In genomic region chr7:23696916-23697441, GRCh38 we compare ENCODE assay signal across 8 cellular contexts. TPM values are rescaled to one million over a fixed set of nuclear protein-coding genes. Genes with fewer than 3 reads are reported as not detected.
A peak's percentile ranks its signal among the peaks of the same experiment; 100 is the strongest.
DNase-seq lines count a peak whose midpoint lies in the region; ATAC-seq, FAIRE-seq and TF ChIP-seq lines count a peak whose summit lies in the region.

No MANE protein-coding gene starts in this region.

- TF ChIP-seq EP300 in A549 (IDR thresholded peaks at IDR 0.05) = no peak

- POLR2A ChIA-PET in A549 (lab: Yijun Ruan, JAX) = no interaction called here
- POLR2A ChIA-PET in activated naive CD8-positive, alpha-beta T cell treated with anti-CD3 and anti-CD28 coated beads, Interleukin-2, amount 10 ng/mL, durations not matched to agents 7 days and 5 days (lab: Charles Lee) = no interaction called here

- H3K9me3 Mint-ChIP-seq in activated naive CD8-positive, alpha-beta T cell treated with anti-CD3 and anti-CD28 coated beads, Interleukin-2, amount 10 ng/mL, durations not matched to agents 7 days and 5 days = no peaks in the 10 kb centered on the region

- H3K4me3 ChIP-seq in A549 (no peak overlapping the region), iPS DF 6.9 (ENCODE audit: low read length) (no peak overlapping the region)

- 5% methylated on average over 5 of the region's 7 CpGs for WGBS in A549 (ENCODE audit: missing lambda C conversion rate)
- WGBS in iPS DF 6.9 (ENCODE audit: insufficient coverage, insufficient read length) = no CpG with 5 or more reads among the region's 7 CpGs

- no peaks in the 10 kb centered on the region for H3K4me1 Mint-ChIP-seq in activated naive CD8-positive, alpha-beta T cell treated with anti-CD3 and anti-CD28 coated beads, Interleukin-2, amount 10 ng/mL, durations not matched to agents 7 days and 5 days

- H3K27ac Mint-ChIP-seq in activated naive CD8-positive, alpha-beta T cell treated with anti-CD3 and anti-CD28 coated beads, Interleukin-2, amount 10 ng/mL, durations not matched to agents 7 days and 5 days = no peak overlapping the region

- no peaks in the 10 kb centered on the region; the same call in 1 of the 2 replicates for H3K36me3 ChIP-seq in iPS DF 6.9 (ENCODE audit: control insufficient read depth, insufficient read depth, low read length)

- TF ChIP-seq RAD21 in A549 (conservative IDR thresholded peaks at IDR 0.05 in 1 of 2, IDR thresholded peaks at IDR 0.05 in 1 of 2) = peak; percentile 58 to 75

- FAIRE-seq in A549 (lab: Jason Lieb, UNC) (no peak), HTR-8/SVneo (lab: Jason Lieb, UNC) (peak; percentile 96)

- no peaks in the 10 kb centered on the region for H3K27me3 Mint-ChIP-seq in activated naive CD8-positive, alpha-beta T cell treated with anti-CD3 and anti-CD28 coated beads, Interleukin-2, amount 10 ng/mL, durations not matched to agents 7 days and 5 days

- DNase-seq in A549 (ENCODE audit: low read depth in 1 of 2, low spot score in 1 of 2) (peak; percentile 55 to 85), HTR-8/SVneo (ENCODE audit: insufficient read length, low spot score) (peak; percentile 66), SKM-1 (lab: John Stamatoyannopoulos, UW; ENCODE audit: unreplicated experiment) (peak; percentile 62), iPS DF 6.9 (ENCODE audit: low read depth, low spot score) (peak; percentile 67)
- DNase-seq in activated naive CD8-positive, alpha-beta T cell treated with anti-CD3 and anti-CD28 coated beads, Interleukin-2, amount 10 ng/mL, durations not matched to agents 7 days and 5 days = peak; percentile 70
- peak; percentile 57 for DNase-seq in stimulated activated CD4-positive, alpha-beta T cell treated with anti-CD3 and anti-CD28 coated beads, Interleukin-4, amount 100 ng/mL, for 24 hours

- H3K4me2 ChIP-seq in A549 = no peak overlapping the region

- no peaks in the 10 kb centered on the region for H3K9me3 ChIP-seq in A549
- H3K9me3 ChIP-seq in iPS DF 6.9 (ENCODE audit: control insufficient read depth, insufficient read depth, low read length) = no peaks in the 10 kb centered on the region

- H3K4me3 Mint-ChIP-seq in activated naive CD8-positive, alpha-beta T cell treated with anti-CD3 and anti-CD28 coated beads, Interleukin-2, amount 10 ng/mL, durations not matched to agents 7 days and 5 days = no peak overlapping the region

- CTCF ChIA-PET in A549 (lab: Yijun Ruan, JAX) = interaction anchor here (0.6 to 6.3 kb wide), 16 partner anchors 12 to 783 kb away, joined by 3 to 42 read pairs (median 3); partner anchors contain the start of genes FAM221A and STK31

- H3K36me3 Mint-ChIP-seq in activated naive CD8-positive, alpha-beta T cell treated with anti-CD3 and anti-CD28 coated beads, Interleukin-2, amount 10 ng/mL, durations not matched to agents 7 days and 5 days = peaks cover 15% of the 10 kb centered on the region

- ATAC-seq in A549 (peak; percentile 95 to 99), GM21447 (IDR thresholded peaks at IDR 0.05; ENCODE audit: unreplicated experiment) (no peak)
- ATAC-seq in activated naive CD8-positive, alpha-beta T cell treated with anti-CD3 and anti-CD28 coated beads, Interleukin-2, amount 10 ng/mL, durations not matched to agents 7 days and 5 days (ENCODE audit: low read depth) = peak; percentile 58

- TF ChIP-seq CTCF in A549 (IDR thresholded peaks at IDR 0.05) (peak; percentile 71), GM12872 (IDR thresholded peaks at IDR 0.05; ENCODE audit: insufficient read depth, low read depth, low read length) (peak; percentile 90)

- no peak for TF ChIP-seq POLR2A in A549 (IDR thresholded peaks at IDR 0.05; ENCODE audit: low read length)

- H3K27ac ChIP-seq in A549 (no peak overlapping the region), iPS DF 6.9 (ENCODE audit: low read length) (no peak overlapping the region)

- no peaks in the 10 kb centered on the region for H3K4me1 ChIP-seq in A549
- H3K4me1 ChIP-seq in iPS DF 6.9 (ENCODE audit: control insufficient read depth, insufficient read depth, low read length) = no peaks in the 10 kb centered on the region

- H3K27me3 ChIP-seq in iPS DF 6.9 (ENCODE audit: control insufficient read depth, insufficient read depth, low read length) = no peaks in the 10 kb centered on the region

TF ChIP-seq in A549, 52 proteins besides CTCF, POLR2A, EP300 and RAD21:
- no peak for TF ChIP-seq HES2 (IDR thresholded peaks at IDR 0.05)
- no peak for TF ChIP-seq ZC3H11A (IDR thresholded peaks at IDR 0.05)
- no peak for TF ChIP-seq CEBPB (IDR thresholded peaks at IDR 0.05)
- no peak for TF ChIP-seq CHD2 (IDR thresholded peaks at IDR 0.05; ENCODE audit: low read length, partially characterized antibody)
- TF ChIP-seq MAX (IDR thresholded peaks at IDR 0.05) = peak; percentile 62
- no peak for TF ChIP-seq MYC (IDR thresholded peaks at IDR 0.05; ENCODE audit: borderline replicate concordance, low read length)
- peak; percentile 62 for TF ChIP-seq SMC3 (IDR thresholded peaks at IDR 0.05)
- TF ChIP-seq GATA3 (IDR thresholded peaks at IDR 0.05; ENCODE audit: borderline replicate concordance) = no peak

RNA-seq across cellular contexts. Expression of gene STK31, which starts 13.0 kb away (rescaled TPM):
- polyA plus RNA-seq in A549 (2011; rRNA removed) (2.2 and 3.9 TPM in 2 replicates), A549 (2017; fragmentation: RNase III; extraction: RNeasy Plus Mini Kit Qiagen cat#74134 plus additional on column Dnase treatment) (2.0 to 2.4 TPM (median 2.3 TPM) in 3 replicates)
- 0.24 and 0.34 TPM in 2 replicates for polyA plus RNA-seq in A549 (2012; cell fraction: cytosol; rRNA removed)
- 0.38 and 0.39 TPM in 2 replicates for polyA plus RNA-seq in A549 (2012; cell fraction: nucleus; rRNA removed)
- 0.39 and 1.2 TPM in 2 replicates for polyA minus RNA-seq in A549 (2011; rRNA and poly(A)+ RNA removed)
- under 1 TPM; 0.48 to 0.80 TPM for total RNA-seq in activated naive CD8-positive, alpha-beta T cell treated with anti-CD3 and anti-CD28 coated beads, Interleukin-2, amount 10 ng/mL, durations not matched to agents 7 days and 5 days

RNA-seq across cellular contexts. Expression of gene FAM221A, which starts 17.0 kb away (rescaled TPM):
- 1.8 and 2.6 TPM in 2 replicates for polyA plus RNA-seq in A549 (2011; rRNA removed)
- polyA plus RNA-seq in A549 (2012; cell fraction: cytosol; rRNA removed) = 0.76 and 0.87 TPM in 2 replicates
- 0.62 and 0.80 TPM in 2 replicates for polyA plus RNA-seq in A549 (2012; cell fraction: nucleus; rRNA removed)
- 0.66 to 1.1 TPM (median 0.94 TPM) in 3 replicates for polyA plus RNA-seq in A549 (2017; fragmentation: RNase III; extraction: RNeasy Plus Mini Kit Qiagen cat#74134 plus additional on column Dnase treatment)
- polyA minus RNA-seq in A549 (2011; rRNA and poly(A)+ RNA removed) = 2.4 and 3.3 TPM in 2 replicates
- 1 to 10 TPM; 5.8 to 6.2 TPM for total RNA-seq in activated naive CD8-positive, alpha-beta T cell treated with anti-CD3 and anti-CD28 coated beads, Interleukin-2, amount 10 ng/mL, durations not matched to agents 7 days and 5 days
